Comparison of ENCODE assay signal across 18 cellular contexts in genomic region chr14:91861091-91861490, GRCh38. TPM values are rescaled to one million over a fixed set of nuclear protein-coding genes. Genes with fewer than 3 reads are reported as not detected.
DNase-seq lines count a peak whose midpoint lies in the region; ATAC-seq and TF ChIP-seq lines count a peak whose summit lies in the region.
"Had no signal": no experiment of that assay in that cellular context is flagged by ENCODE, and none has a peak within 500 bp of the region (broad histone marks: within the 10 kb centered on the region; RNA-seq: fewer than 3 reads in every experiment).

No MANE protein-coding gene starts in this region.

- H2BK15ac ChIP-seq in neuronal stem cell (ENCODE audit: low read length): no peak overlapping the region

- peaks cover 86% of the 10 kb centered on the region for H3K4me1 ChIP-seq in CD8-positive, alpha-beta memory T cell (ENCODE audit: insufficient read depth, low read length)
- H3K4me1 ChIP-seq in mucosa of descending colon (ENCODE audit: low read depth): no peaks in the 10 kb centered on the region
- H3K4me1 ChIP-seq in neuronal stem cell (ENCODE audit: control insufficient read depth in 2 of 2, insufficient read depth in 1 of 2, low read depth in 1 of 2, low read length in 2 of 2): no peaks in the 10 kb centered on the region
- H3K4me1 ChIP-seq: sigmoid colon had no signal

- H3K4me1 Mint-ChIP-seq in CD14-positive monocyte: peaks cover 26% of the 10 kb centered on the region
- peaks cover 78 to 92% (median 89%) of the 10 kb centered on the region in 3 donors for H3K4me1 Mint-ChIP-seq in CD8-positive, alpha-beta memory T cell
- peaks cover 48% of the 10 kb centered on the region for H3K4me1 Mint-ChIP-seq in activated T-helper 17 cell treated with anti-CD3 and anti-CD28 coated beads, Interleukin-2, amount 50 U/mL, for 72 hours

- H2AFZ ChIP-seq in neuronal stem cell (ENCODE audit: low read length): no peak overlapping the region

- H3K14ac ChIP-seq in neuronal stem cell (ENCODE audit: low read length): no peak overlapping the region

- peak overlapping the region; percentile 51 for H3K4me3 ChIP-seq in CD8-positive, alpha-beta memory T cell (ENCODE audit: low read length)
- H3K4me3 ChIP-seq in mucosa of descending colon: no peak overlapping the region
- H3K4me3 ChIP-seq in neuronal stem cell (ENCODE audit: low read length in 2 of 2): no peak overlapping the region
- H3K4me3 ChIP-seq: heart left ventricle, sigmoid colon had no signal

- H3K9ac ChIP-seq in neuronal stem cell (ENCODE audit: low read depth, low read length, poor library complexity): no peak overlapping the region

- no peak overlapping the region for H4K8ac ChIP-seq in neuronal stem cell (ENCODE audit: low read depth, low read length)

- CTCF ChIA-PET in CD8-positive, alpha-beta memory T cell (lab: Charles Lee): interaction anchor here (0.8 to 1.4 kb wide), 2 partner anchors 19 to 50 kb away, joined by 3 to 6 read pairs; no protein-coding TSS in a partner anchor

- POLR2A ChIA-PET in CD8-positive, alpha-beta memory T cell (lab: Charles Lee): interaction anchor here (1.0 to 3.2 kb wide), 3 partner anchors 11 to 180 kb away, joined by 3 to 18 read pairs (median 6); no protein-coding TSS in a partner anchor

- H3K36me3 Mint-ChIP-seq in CD14-positive monocyte: peaks cover 0 to 3% of the 10 kb centered on the region in 2 donors
- H3K36me3 Mint-ChIP-seq in CD8-positive, alpha-beta memory T cell: peaks cover 37 to 86% (median 43%) of the 10 kb centered on the region in 3 donors
- peaks cover 24% of the 10 kb centered on the region for H3K36me3 Mint-ChIP-seq in activated T-helper 17 cell treated with anti-CD3 and anti-CD28 coated beads, Interleukin-2, amount 50 U/mL, for 72 hours (ENCODE audit: low read depth)

- no CpG with 5 or more reads among the region's 2 CpGs for WGBS in neuronal stem cell (ENCODE audit: extremely low coverage in 2 of 2, insufficient read length in 2 of 2, insufficient replicate concordance in 1 of 2), 2 donors

- ATAC-seq in activated T-helper 17 cell treated with anti-CD3 and anti-CD28 coated beads, Interleukin-2, amount 50 U/mL, for 72 hours (replicated peaks): peak; percentile 20
- ATAC-seq in mucosa of descending colon (peak; percentile 26), HG03439 (IDR thresholded peaks at IDR 0.05; ENCODE audit: unreplicated experiment) (no peak)
- ATAC-seq: heart left ventricle, Right ventricle myocardium inferior had no signal

- no peaks in the 10 kb centered on the region for H3K79me1 ChIP-seq in neuronal stem cell (ENCODE audit: low read depth, low read length)

- H3K36me3 ChIP-seq in CD8-positive, alpha-beta memory T cell (ENCODE audit: insufficient read depth, low read length): peaks cover 40% of the 10 kb centered on the region
- no peaks in the 10 kb centered on the region for H3K36me3 ChIP-seq in mucosa of descending colon (ENCODE audit: low read depth)
- no peaks in the 10 kb centered on the region for H3K36me3 ChIP-seq in neuronal stem cell (replicated peaks in 1 of 2; ENCODE audit: control insufficient read depth in 2 of 2, insufficient read depth in 2 of 2, low read length in 2 of 2)
- H3K36me3 ChIP-seq: heart left ventricle, sigmoid colon had no signal

- H2BK12ac ChIP-seq in neuronal stem cell (ENCODE audit: low read length): no peak overlapping the region

- no peak overlapping the region for H3K18ac ChIP-seq in neuronal stem cell (ENCODE audit: low read length)

- TF ChIP-seq CTCF in CD14-positive monocyte (IDR thresholded peaks at IDR 0.05): no peak
- no peak for TF ChIP-seq CTCF in mucosa of descending colon (IDR thresholded peaks at IDR 0.05)

- peak overlapping the region in 4 of 7 donors; percentile 20 to 54 (median 50) for H3K27ac Mint-ChIP-seq in CD14-positive monocyte
- H3K27ac Mint-ChIP-seq in CD8-positive, alpha-beta memory T cell: peak overlapping the region; percentile 81 to 99 (median 92)
- peak overlapping the region; percentile 95 for H3K27ac Mint-ChIP-seq in activated T-helper 17 cell treated with anti-CD3 and anti-CD28 coated beads, Interleukin-2, amount 50 U/mL, for 72 hours

- DNase-seq in CD14-positive monocyte (ENCODE audit: low spot score) (no peak), mucosa of descending colon (no peak), NCI-H526 (lab: John Stamatoyannopoulos, UW) (no peak), neuronal stem cell (ENCODE audit: low spot score) (no peak)
- DNase-seq in CD8-positive, alpha-beta memory T cell: peak in 2 of 5 donors; percentile 20 to 35
- DNase-seq: activated gamma-delta T cell; heart left ventricle; NCI-H1417 treated with DMSO at 0.1 percent for 48 hours; NCI-H69; sigmoid colon; stimulated activated naive CD4-positive, alpha-beta T cell treated with Interleukin-2 at 50 U/mL for 16 hours; SW 1271; trophoblast cell had no signal

- H3K4ac ChIP-seq in neuronal stem cell (ENCODE audit: low read length): no peak overlapping the region

- H2BK5ac ChIP-seq in neuronal stem cell (ENCODE audit: low read length): no peak overlapping the region

- no peaks in the 10 kb centered on the region for H3K27me3 ChIP-seq in CD8-positive, alpha-beta memory T cell (ENCODE audit: insufficient read depth, low read length, poor library complexity, severe bottlenecking)
- peaks cover 0 to 2% (median 0%) of the 10 kb centered on the region in 3 experiments for H3K27me3 ChIP-seq in neuronal stem cell (ENCODE audit: control insufficient read depth in 3 of 3, insufficient read depth in 3 of 3, low read depth in 1 of 3, low read length in 3 of 3)
- H3K27me3 ChIP-seq: sigmoid colon had no signal

- no peaks in the 10 kb centered on the region for H3K9me3 Mint-ChIP-seq in CD14-positive monocyte
- H3K9me3 Mint-ChIP-seq in CD8-positive, alpha-beta memory T cell: peaks cover 0 to 1% (median 0%) of the 10 kb centered on the region in 5 donors
- H3K9me3 Mint-ChIP-seq in activated T-helper 17 cell treated with anti-CD3 and anti-CD28 coated beads, Interleukin-2, amount 50 U/mL, for 72 hours: peaks cover 5% of the 10 kb centered on the region

- no peak overlapping the region for H3K27ac ChIP-seq in CD8-positive, alpha-beta memory T cell (ENCODE audit: low read depth, low read length)
- no peak overlapping the region for H3K27ac ChIP-seq in neuronal stem cell (replicated peaks; ENCODE audit: low read length)
- H3K27ac ChIP-seq: sigmoid colon had no signal

- H3K27me3 Mint-ChIP-seq in CD14-positive monocyte (ENCODE audit: low read depth in 3 of 3): peaks cover 0 to 2% (median 2%) of the 10 kb centered on the region in 3 donors
- no peaks in the 10 kb centered on the region for H3K27me3 Mint-ChIP-seq in CD8-positive, alpha-beta memory T cell
- H3K27me3 Mint-ChIP-seq in activated T-helper 17 cell treated with anti-CD3 and anti-CD28 coated beads, Interleukin-2, amount 50 U/mL, for 72 hours: no peaks in the 10 kb centered on the region

- no peak overlapping the region for H4K91ac ChIP-seq in neuronal stem cell (ENCODE audit: low read depth, low read length, poor library complexity)

- H3K9me3 ChIP-seq in CD8-positive, alpha-beta memory T cell (ENCODE audit: low read length): no peaks in the 10 kb centered on the region
- H3K9me3 ChIP-seq in mucosa of descending colon (no peaks in the 10 kb centered on the region), neuronal stem cell (replicated peaks in 1 of 2; ENCODE audit: control insufficient read depth in 2 of 2, insufficient read depth in 1 of 2, low read depth in 1 of 2, low read length in 2 of 2) (no peaks in the 10 kb centered on the region)
- H3K9me3 ChIP-seq: heart left ventricle, sigmoid colon had no signal

- intact Hi-C loops in CD14-positive monocyte (cut with micrococcal nuclease): no loop called here
- intact Hi-C loops in mucosa of descending colon (cut with DNase I, micrococcal nuclease): no loop called here

- H3K4me3 Mint-ChIP-seq in CD14-positive monocyte: peak overlapping the region in 1 of 2 donors; percentile 0
- peak overlapping the region; percentile 70 to 86 (median 82) for H3K4me3 Mint-ChIP-seq in CD8-positive, alpha-beta memory T cell
- H3K4me3 Mint-ChIP-seq in activated T-helper 17 cell treated with anti-CD3 and anti-CD28 coated beads, Interleukin-2, amount 50 U/mL, for 72 hours: peak overlapping the region; percentile 95

- no peak overlapping the region for H2BK120ac ChIP-seq in neuronal stem cell (ENCODE audit: low read depth, low read length)

- H3K23ac ChIP-seq in neuronal stem cell (ENCODE audit: low read depth, low read length, poor library complexity): no peak overlapping the region

- no peak overlapping the region for H3K4me2 ChIP-seq in neuronal stem cell (ENCODE audit: insufficient read depth, low read length, poor library complexity, severe bottlenecking)

- H2AK5ac ChIP-seq in neuronal stem cell (ENCODE audit: low read depth, low read length): no peak overlapping the region

RNA-seq across cellular contexts. Expression of gene TC2N, which starts 6.2 kb away (rescaled TPM):
- polyA plus RNA-seq in CD14-positive monocyte: under 1 TPM; 0.24 to 0.55 TPM
- 10 to 100 TPM; 43.1 to 45.2 TPM for total RNA-seq in CD8-positive, alpha-beta memory T cell
- 228 TPM for polyA plus RNA-seq in CD8-positive, alpha-beta memory T cell
- total RNA-seq in activated T-helper 17 cell treated with anti-CD3 and anti-CD28 coated beads, Interleukin-2, amount 50 U/mL, for 72 hours: 10 to 100 TPM; 39.2 to 81.2 TPM
- 10 to 100 TPM; 39.0 to 75.1 (median 63.6) TPM for total RNA-seq in mucosa of descending colon
- 0.81 TPM for polyA plus RNA-seq in neuronal stem cell (2013, experiment 1 of 2)
- 0.82 TPM for polyA plus RNA-seq in neuronal stem cell (2013, experiment 2 of 2)
- total RNA-seq: G401, M059J had no signal
